8 cellular contexts compared by ENCODE assay signal in genomic region chr6:168968228-168968627, GRCh38.
DNase-seq lines count a peak whose midpoint lies in the region; ATAC-seq and TF ChIP-seq lines count a peak whose summit lies in the region.
"Had no signal": no experiment of that assay in that cellular context is flagged by ENCODE, and none has a peak within 500 bp of the region (broad histone marks: within the 10 kb centered on the region; RNA-seq: fewer than 3 reads in every experiment).

No MANE protein-coding gene starts in this region.

- H3K36me3 Mint-ChIP-seq in nephron (ENCODE audit: low read depth), result no peaks in the 10 kb centered on the region

- DNase-seq in NCI-H2029 (lab: John Stamatoyannopoulos, UW) (peak; percentile 96), cardiac fibroblast (ENCODE audit: low read depth in 2 of 2) (peak; percentile 86 to 89), NCI-H446 treated with DMSO at 0.1 percent for 48 hours (lab: John Stamatoyannopoulos, UW) (no peak)
- no peak for DNase-seq in activated naive CD4-positive, alpha-beta T cell treated with anti-CD3 and anti-CD28 coated beads, Interleukin-2, amount 50 U/mL, for 16 hours

- H3K27me3 Mint-ChIP-seq in nephron (ENCODE audit: low read depth), result no peaks in the 10 kb centered on the region

- H3K4me1 Mint-ChIP-seq in nephron, result peaks cover 26% of the 10 kb centered on the region

- no peak for TF ChIP-seq CTCF in cardiac fibroblast (IDR thresholded peaks at IDR 0.05; ENCODE audit: low read depth, low read length)
- TF ChIP-seq CTCF in nephron (IDR thresholded peaks at IDR 0.05; ENCODE audit: unreplicated experiment in 3 of 3), result no peak

- peak overlapping the region; percentile 86 to 98 (median 97) for H3K27ac Mint-ChIP-seq in nephron

- H3K4me3 Mint-ChIP-seq in nephron, result no peak overlapping the region

- peak; percentile 95 for ATAC-seq in GM18870 (IDR thresholded peaks at IDR 0.05; ENCODE audit: unreplicated experiment)
- ATAC-seq in GM19467 (IDR thresholded peaks at IDR 0.05; ENCODE audit: unreplicated experiment), result no peak

- H3K4me3 ChIP-seq in cardiac fibroblast (replicated peaks in 1 of 2; ENCODE audit: low read depth in 2 of 2, low read length in 2 of 2), result no peak overlapping the region
- H3K4me3 ChIP-seq: PC-9 had no signal

- peaks cover 9% of the 10 kb centered on the region for H3K9me3 Mint-ChIP-seq in nephron

Comparison
In these comparisons a context has a peak if more than half of its experiments do, and no peak if none do; other contexts are left out.
1. DNase-seq: peak in NCI-H2029 (single experiment) and cardiac fibroblast (2 of 2); none in NCI-H446 treated with DMSO at 0.1 percent for 48 hours (single experiment) and activated naive CD4-positive, alpha-beta T cell treated with anti-CD3 and anti-CD28 coated beads, Interleukin-2, amount 50 U/mL, for 16 hours (single experiment).